ENCODE assay signal across 11 cellular contexts in the genomic region with DNA sequence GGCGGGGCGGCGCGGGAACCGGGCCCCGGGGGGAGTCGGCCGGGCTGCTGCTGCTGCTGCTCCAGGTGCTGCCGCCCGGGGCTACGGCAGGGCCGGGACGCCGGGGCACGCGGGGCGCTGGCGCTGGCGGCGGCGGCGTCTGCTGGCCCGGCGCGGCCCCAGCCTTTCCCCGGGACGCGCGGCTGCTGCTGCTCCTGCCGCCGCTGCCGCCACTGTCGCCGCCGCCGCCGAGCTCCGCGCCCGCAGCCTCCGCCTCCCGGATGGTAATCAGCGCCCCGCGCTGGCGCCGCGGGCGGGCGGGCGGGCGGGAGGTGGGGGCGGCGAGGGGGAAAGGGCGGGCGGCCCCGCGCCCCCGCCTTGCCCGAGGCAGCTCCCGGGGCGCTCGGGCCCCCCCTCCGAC. TPM values are rescaled to one million over a fixed set of nuclear protein-coding genes. Genes with fewer than 3 reads are reported as not detected.
DNase-seq lines count a peak whose midpoint lies in the region; ATAC-seq and TF ChIP-seq lines count a peak whose summit lies in the region.
"Had no signal": no experiment of that assay in that cellular context is flagged by ENCODE, and none has a peak within 500 bp of the region (broad histone marks: within the 10 kb centered on the region; RNA-seq: fewer than 3 reads in every experiment).

No MANE protein-coding gene starts in this region.

- CTCF ChIA-PET in activated naive CD4-positive, alpha-beta T cell treated with anti-CD3 and anti-CD28 coated beads for 36 hours (lab: Charles Lee) = interaction anchor here (0.7 to 1.5 kb wide), 5 partner anchors 18 to 148 kb away, joined by 3 to 6 read pairs (median 3); a partner anchor contains a TSS

- peak; percentile 26 for DNase-seq in activated naive CD4-positive, alpha-beta T cell treated with anti-CD3 and anti-CD28 coated beads for 36 hours
- DNase-seq in activated naive CD4-positive, alpha-beta T cell treated with Interleukin-2 at 50 U/mL for 16 hours = no peak
- DNase-seq in RPMI8226 = peak; percentile 31
- peak; percentile 24 for DNase-seq in left cardiac atrium
- DNase-seq in tibial artery = no peak
- DNase-seq in NCI-H446 treated with DMSO at 0.1 percent for 48 hours (lab: John Stamatoyannopoulos, UW) = no peak
- DNase-seq: foreskin keratinocyte had no signal

- no peaks in the 10 kb centered on the region for H3K9me3 ChIP-seq in tibial artery

- peaks cover 40% of the 10 kb centered on the region for H3K27me3 Mint-ChIP-seq in activated naive CD4-positive, alpha-beta T cell treated with anti-CD3 and anti-CD28 coated beads for 36 hours (ENCODE audit: low read depth)

- peak overlapping the region in 1 of 2 donors; percentile 44 for H3K27ac ChIP-seq in tibial artery
- H3K27ac ChIP-seq: foreskin keratinocyte had no signal

- peaks cover 0 to 14% of the 10 kb centered on the region in 2 donors for H3K27me3 ChIP-seq in tibial artery

- peak overlapping the region; percentile 60 for H3K4me3 ChIP-seq in tibial artery

- peaks cover 10% of the 10 kb centered on the region for H3K4me1 Mint-ChIP-seq in activated naive CD4-positive, alpha-beta T cell treated with anti-CD3 and anti-CD28 coated beads for 36 hours (ENCODE audit: low read depth)

- peaks cover 3% of the 10 kb centered on the region for H3K36me3 Mint-ChIP-seq in activated naive CD4-positive, alpha-beta T cell treated with anti-CD3 and anti-CD28 coated beads for 36 hours (ENCODE audit: low read depth)
- H3K36me3 Mint-ChIP-seq: IgD-negative memory B cell had no signal

- ATAC-seq in left cardiac atrium (no peak), HG03442 (IDR thresholded peaks at IDR 0.05; ENCODE audit: unreplicated experiment) (no peak), HG03457 (IDR thresholded peaks at IDR 0.05; ENCODE audit: unreplicated experiment) (no peak)

- TF ChIP-seq CTCF in tibial artery (IDR thresholded peaks at IDR 0.05) = no peak

- H3K4me1 ChIP-seq in tibial artery = peaks cover 0 to 16% (median 14%) of the 10 kb centered on the region in 4 donors
- H3K4me1 ChIP-seq: foreskin keratinocyte had no signal

- H3K9me3 Mint-ChIP-seq in activated naive CD4-positive, alpha-beta T cell treated with anti-CD3 and anti-CD28 coated beads for 36 hours = no peaks in the 10 kb centered on the region
- H3K9me3 Mint-ChIP-seq: IgD-negative memory B cell, neural crest cell had no signal

- intact Hi-C loops in activated naive CD4-positive, alpha-beta T cell treated with anti-CD3 and anti-CD28 coated beads for 36 hours (cut with micrococcal nuclease) = loop anchor here (1.0 kb wide), 1 partner anchor 59 kb away; no protein-coding TSS in a partner anchor
- intact Hi-C loops in left cardiac atrium (cut with DNase I) (no loop called here), tibial artery (cut with DNase I; ENCODE audit: low total_unique reads) (loop anchor here (2.0 to 10.0 kb wide), 3 partner anchors 40 to 182 kb away; a partner anchor contains a TSS)

- no peak overlapping the region for H3K27ac Mint-ChIP-seq in activated naive CD4-positive, alpha-beta T cell treated with anti-CD3 and anti-CD28 coated beads for 36 hours

- H3K36me3 ChIP-seq in tibial artery = no peaks in the 10 kb centered on the region

- H3K4me3 Mint-ChIP-seq in activated naive CD4-positive, alpha-beta T cell treated with anti-CD3 and anti-CD28 coated beads for 36 hours = no peak overlapping the region

RNA-seq across cellular contexts. Expression of a gene that starts 0.3 kb away (rescaled TPM):
- total RNA-seq in activated naive CD4-positive, alpha-beta T cell treated with anti-CD3 and anti-CD28 coated beads for 36 hours = 1 to 10 TPM; 3.2 to 3.5 TPM
- total RNA-seq in left cardiac atrium = 1 to 10 TPM; 4.4 to 6.5 TPM

RNA-seq across cellular contexts. Expression of a gene that starts 28.9 kb away (rescaled TPM):
- total RNA-seq in activated naive CD4-positive, alpha-beta T cell treated with anti-CD3 and anti-CD28 coated beads for 36 hours = 100 to 1,000 TPM; 123 to 125 TPM
- 100 to 1,000 TPM; 149 to 166 TPM for total RNA-seq in left cardiac atrium

RNA-seq across cellular contexts. Expression of a gene that starts 40.5 kb away (rescaled TPM):
- total RNA-seq in activated naive CD4-positive, alpha-beta T cell treated with anti-CD3 and anti-CD28 coated beads for 36 hours = 100 to 1,000 TPM; 385 to 405 TPM
- total RNA-seq in left cardiac atrium = 10 to 100 TPM; 63.3 to 91.3 TPM

Comparison
In these comparisons a context has a peak if more than half of its experiments do, and no peak if none do; other contexts are left out.
1. DNase-seq: peak in activated naive CD4-positive, alpha-beta T cell treated with anti-CD3 and anti-CD28 coated beads for 36 hours (single experiment), RPMI8226 (single experiment) and left cardiac atrium (single experiment); none in activated naive CD4-positive, alpha-beta T cell treated with Interleukin-2 at 50 U/mL for 16 hours (single experiment), tibial artery (0 of 2) and NCI-H446 treated with DMSO at 0.1 percent for 48 hours (single experiment).
2. RNA of a gene that starts 40.5 kb away (total RNA-seq): 385 to 405 TPM in activated naive CD4-positive, alpha-beta T cell treated with anti-CD3 and anti-CD28 coated beads for 36 hours; 63.3 to 91.3 TPM in left cardiac atrium; every median in the first group is over 4 times any median in the second.
3. intact Hi-C loops: an anchor here in activated naive CD4-positive, alpha-beta T cell treated with anti-CD3 and anti-CD28 coated beads for 36 hours (1.0 kb wide) and tibial artery (2.0 to 10.0 kb wide); none called in left cardiac atrium.